In the genomic region with DNA sequence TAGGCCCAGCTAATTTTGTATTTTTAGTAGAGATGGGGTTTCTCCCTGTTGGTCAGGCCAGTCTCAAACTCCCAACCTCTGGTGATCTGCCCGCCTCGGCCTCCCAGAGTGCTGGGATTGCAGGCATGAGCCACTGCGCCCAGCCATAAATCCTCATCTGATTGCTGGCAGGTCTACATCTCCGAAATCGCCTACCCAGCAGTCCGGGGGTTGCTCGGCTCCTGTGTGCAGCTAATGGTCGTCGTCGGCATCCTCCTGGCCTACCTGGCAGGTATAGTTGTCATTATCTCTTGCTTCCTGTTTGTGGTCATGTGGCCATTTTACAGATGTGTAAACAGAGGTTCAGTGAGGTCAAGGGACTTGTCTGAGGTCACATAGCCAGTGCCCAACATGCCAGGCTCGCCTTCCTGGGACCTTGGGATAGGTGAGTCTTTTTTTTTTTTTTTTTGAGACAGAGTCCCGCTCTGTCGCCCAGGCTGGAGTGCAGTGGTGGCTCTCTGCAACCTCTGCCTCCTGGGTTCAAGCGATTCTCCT, we compare ENCODE assay signal across 17 cellular contexts. TPM values are rescaled to one million over a fixed set of nuclear protein-coding genes. Genes with fewer than 3 reads are reported as not detected.
DNase-seq lines count a peak whose midpoint lies in the region; ATAC-seq and TF ChIP-seq lines count a peak whose summit lies in the region.
"Had no signal": no experiment of that assay in that cellular context is flagged by ENCODE, and none has a peak within 500 bp of the region (broad histone marks: within the 10 kb centered on the region; RNA-seq: fewer than 3 reads in every experiment).

No MANE protein-coding gene starts in this region.

- H3K27ac ChIP-seq in IMR-90 (ENCODE audit: insufficient read depth, low read length) (no peak overlapping the region), WERI-Rb-1 (no peak overlapping the region), spleen (no peak overlapping the region)
- H3K27ac ChIP-seq: A549, C4-2B, GM23248 had no signal

- peaks cover 0 to 13% of the 10 kb centered on the region in 2 experiments; a peak in 2 of 4 replicates for H3K79me1 ChIP-seq in IMR-90 (ENCODE audit: low read depth in 1 of 2, low read length in 2 of 2)

- intact Hi-C loops in IMR-90 (cut with micrococcal nuclease) (loop anchor here (10.0 kb wide), 1 partner anchor 115 kb away; no protein-coding TSS in a partner anchor), spleen (cut with DNase I; ENCODE audit: low total_unique reads) (loop anchor here (10.0 kb wide), 1 partner anchor 175 kb away; no protein-coding TSS in a partner anchor)
- intact Hi-C loops in activated CD4-positive, alpha-beta memory T cell treated with anti-CD3 and anti-CD28 coated beads for 36 hours (cut with micrococcal nuclease) = no loop called here

- POLR2A ChIA-PET in IMR-90 (lab: Charles Lee; ENCODE audit: unreplicated experiment) = interaction anchor here (0.7 kb wide), 1 partner anchor 91 kb away, joined by 11 read pairs; no protein-coding TSS in a partner anchor
- POLR2A ChIA-PET in activated CD4-positive, alpha-beta memory T cell treated with anti-CD3 and anti-CD28 coated beads for 36 hours (lab: Charles Lee) = no interaction called here

- TF ChIP-seq POLR2A in IMR-90 (IDR thresholded peaks at IDR 0.05; ENCODE audit: low read depth, low read length) = no peak
- no peak for TF ChIP-seq POLR2A in spleen (IDR thresholded peaks at IDR 0.05)

- no peak overlapping the region for H2AK5ac ChIP-seq in IMR-90 (ENCODE audit: low read depth, low read length)

- H3K27me3 ChIP-seq in IMR-90 (ENCODE audit: control insufficient read depth, insufficient read depth, low read length) (peaks cover 5% of the 10 kb centered on the region; the same call in 1 of the 2 replicates), WERI-Rb-1 (ENCODE audit: insufficient read depth, low read depth, severe bottlenecking) (no peaks in the 10 kb centered on the region), spleen (replicated peaks in 1 of 7) (peaks cover 0 to 32% (median 0%) of the 10 kb centered on the region in 7 donors)
- H3K27me3 ChIP-seq: BE2C had no signal

- no peaks in the 10 kb centered on the region for H3K9me3 ChIP-seq in IMR-90 (ENCODE audit: control insufficient read depth, insufficient read depth, low read length)
- no peaks in the 10 kb centered on the region for H3K9me3 ChIP-seq in WERI-Rb-1 (ENCODE audit: severe bottlenecking)
- no peaks in the 10 kb centered on the region for H3K9me3 ChIP-seq in spleen
- H3K9me3 ChIP-seq: A549, BE2C had no signal

- 95% methylated on average over 4 of the region's 14 CpGs; no CpG with 5 or more reads in 1 of the 2 experiments for WGBS in IMR-90 (ENCODE audit: extremely low coverage in 2 of 2, insufficient read length in 1 of 2), 2 experiments
- 94 to 99% (median 96%) methylated on average over 12 to 14 of the region's 14 CpGs for WGBS in spleen, 5 donors

- no peak overlapping the region for H4K5ac ChIP-seq in IMR-90 (ENCODE audit: low read depth, low read length)

- H3K27me3 Mint-ChIP-seq in immature natural killer cell (ENCODE audit: low read depth in 3 of 3) = peaks cover 3 to 18% (median 7%) of the 10 kb centered on the region in 3 donors
- H3K27me3 Mint-ChIP-seq in activated CD4-positive, alpha-beta memory T cell treated with anti-CD3 and anti-CD28 coated beads for 36 hours = peaks cover 45% of the 10 kb centered on the region
- H3K27me3 Mint-ChIP-seq: IgD-negative memory B cell had no signal

- H3K56ac ChIP-seq in IMR-90 (ENCODE audit: extremely low read depth, insufficient read depth, low read length) = no peak overlapping the region

- no peak overlapping the region for H2BK20ac ChIP-seq in IMR-90 (ENCODE audit: low read depth, low read length)

- peaks cover 0 to 4% (median 0%) of the 10 kb centered on the region in 3 donors for H3K36me3 Mint-ChIP-seq in immature natural killer cell
- H3K36me3 Mint-ChIP-seq in activated CD4-positive, alpha-beta memory T cell treated with anti-CD3 and anti-CD28 coated beads for 36 hours = no peaks in the 10 kb centered on the region
- H3K36me3 Mint-ChIP-seq: CD4-positive, alpha-beta memory T cell had no signal

- no peak for TF ChIP-seq RAD21 in IMR-90 (IDR thresholded peaks at IDR 0.05; ENCODE audit: low read length)

- CTCF ChIA-PET in IMR-90 (lab: Yijun Ruan, JAX) = no interaction called here
- CTCF ChIA-PET in activated CD4-positive, alpha-beta memory T cell treated with anti-CD3 and anti-CD28 coated beads for 36 hours (lab: Charles Lee) = interaction anchor here (1.5 kb wide), 1 partner anchor 88 kb away, joined by 5 read pairs; no protein-coding TSS in a partner anchor

- H3K9ac ChIP-seq in IMR-90 (ENCODE audit: low read depth, low read length) = no peak overlapping the region
- H3K9ac ChIP-seq: GM23248 had no signal

- H4K20me1 ChIP-seq in IMR-90 (ENCODE audit: insufficient read depth, low read length) = peaks cover 6% of the 10 kb centered on the region; the same call in 1 of the 2 replicates

- H3K4me1 ChIP-seq in IMR-90 (ENCODE audit: control insufficient read depth, insufficient read depth, low read length) (peaks cover 2% of the 10 kb centered on the region; the same call in 1 of the 2 replicates), spleen (peaks cover 6 to 35% (median 24%) of the 10 kb centered on the region in 6 donors)

- no peak for DNase-seq in IMR-90
- peak; percentile 5 for DNase-seq in WERI-Rb-1
- no peak for DNase-seq in immature natural killer cell
- peak; percentile 58 for DNase-seq in spleen
- DNase-seq in activated CD4-positive, alpha-beta memory T cell treated with anti-CD3 and anti-CD28 coated beads for 36 hours = no peak
- DNase-seq: BE2C; CD4-positive, alpha-beta memory T cell; COR-L47; DND-41; GDM1; GM23248; H7 had no signal

- peaks cover 12 to 19% of the 10 kb centered on the region in 2 donors for H3K4me1 Mint-ChIP-seq in immature natural killer cell
- H3K4me1 Mint-ChIP-seq in activated CD4-positive, alpha-beta memory T cell treated with anti-CD3 and anti-CD28 coated beads for 36 hours (ENCODE audit: low read depth) = peaks cover 16% of the 10 kb centered on the region

- H3K27ac Mint-ChIP-seq in immature natural killer cell = no peak overlapping the region
- no peak overlapping the region for H3K27ac Mint-ChIP-seq in activated CD4-positive, alpha-beta memory T cell treated with anti-CD3 and anti-CD28 coated beads for 36 hours
- H3K27ac Mint-ChIP-seq: IgD-negative memory B cell had no signal

- no peak overlapping the region for H3K18ac ChIP-seq in IMR-90 (ENCODE audit: low read depth, low read length)

- H2AK9ac ChIP-seq in IMR-90 (replicated peaks; ENCODE audit: low read depth, low read length, poor library complexity) = peak overlapping the region; percentile 36

- no peak overlapping the region for H2BK15ac ChIP-seq in IMR-90 (ENCODE audit: low read depth, low read length)

- peaks cover 3% of the 10 kb centered on the region; the same call in 1 of the 2 replicates for H3K9me1 ChIP-seq in IMR-90 (ENCODE audit: insufficient read depth, low read length)

- H3K4me3 ChIP-seq in IMR-90 (ENCODE audit: insufficient read depth, low read depth, low read length) = no peak overlapping the region
- H3K4me3 ChIP-seq in WERI-Rb-1 (ENCODE audit: low read depth, low read length) = no peak overlapping the region
- no peak overlapping the region for H3K4me3 ChIP-seq in spleen
- H3K4me3 ChIP-seq: A549, GM23248 had no signal

- ATAC-seq in IMR-90 (ENCODE audit: low read depth) = no peak
- ATAC-seq in GM21360 (IDR thresholded peaks at IDR 0.05; ENCODE audit: unreplicated experiment) = no peak
- no peak for ATAC-seq in HG03565 (IDR thresholded peaks at IDR 0.05; ENCODE audit: unreplicated experiment)
- ATAC-seq: A549 had no signal

- no peak overlapping the region for H4K8ac ChIP-seq in IMR-90 (ENCODE audit: low read depth in 2 of 2, low read length in 2 of 2)

- H2AFZ ChIP-seq in IMR-90 (replicated peaks; ENCODE audit: low read length, poor library complexity) = no peak overlapping the region
- H2AFZ ChIP-seq: GM23248 had no signal

- BruUV-seq in IMR-90 (replicated peaks; lab: Mats Ljungman, UMichigan) = no TSS peak

- peak overlapping the region in 3 of 5 donors; percentile 18 to 55 (median 38) for H3K4me3 Mint-ChIP-seq in immature natural killer cell
- no peak overlapping the region for H3K4me3 Mint-ChIP-seq in activated CD4-positive, alpha-beta memory T cell treated with anti-CD3 and anti-CD28 coated beads for 36 hours

- no peak overlapping the region for H2BK120ac ChIP-seq in IMR-90 (ENCODE audit: low read depth, low read length)

- H3K36me3 ChIP-seq in IMR-90 (ENCODE audit: control insufficient read depth, insufficient read depth, low read length) (peaks cover 1% of the 10 kb centered on the region; the same call in 1 of the 2 replicates), WERI-Rb-1 (peaks cover 70% of the 10 kb centered on the region), spleen (peaks cover 0 to 50% (median 12%) of the 10 kb centered on the region in 6 donors)

- H3K23ac ChIP-seq in IMR-90 (ENCODE audit: low read depth, low read length) = no peak overlapping the region

- TF ChIP-seq CTCF in IMR-90 (conservative IDR thresholded peaks at IDR 0.05; ENCODE audit: low read depth, low read length) = no peak
- no peak for TF ChIP-seq CTCF in WERI-Rb-1 (IDR thresholded peaks at IDR 0.05; ENCODE audit: low read depth, low read length)
- no peak for TF ChIP-seq CTCF in spleen (IDR thresholded peaks at IDR 0.05 in 8 of 11, conservative IDR thresholded peaks at IDR 0.05 in 3 of 11)

- H2BK5ac ChIP-seq in IMR-90 (ENCODE audit: low read depth, low read length, poor library complexity, severe bottlenecking) = no peak overlapping the region

- no peak overlapping the region for H3K14ac ChIP-seq in IMR-90 (replicated peaks; ENCODE audit: low read depth, low read length)

- no peak overlapping the region for H3K4ac ChIP-seq in IMR-90 (ENCODE audit: low read depth, low read length)

- no peak overlapping the region for H3K4me2 ChIP-seq in IMR-90 (ENCODE audit: low read depth, low read length)
- H3K4me2 ChIP-seq: A549 had no signal

- H4K91ac ChIP-seq in IMR-90 (ENCODE audit: insufficient read depth, low read depth, low read length) = no peak overlapping the region

- H3K9me3 Mint-ChIP-seq in immature natural killer cell = no peaks in the 10 kb centered on the region
- no peaks in the 10 kb centered on the region for H3K9me3 Mint-ChIP-seq in activated CD4-positive, alpha-beta memory T cell treated with anti-CD3 and anti-CD28 coated beads for 36 hours
- H3K9me3 Mint-ChIP-seq: CD4-positive, alpha-beta memory T cell; IgD-negative memory B cell had no signal

- in situ Hi-C loops in IMR-90 (cut with MboI; ENCODE audit: low sequenced_read_pairs) = loop anchor here (5.0 to 25.0 kb wide), 2 partner anchors 183 to 463 kb away; no protein-coding TSS in a partner anchor

- dilution Hi-C loops in IMR-90 (cut with HindIII; ENCODE audit: low sequenced_read_pairs, unreplicated experiment) = no loop called here

RNA-seq across cellular contexts. Expression of gene SLC2A8, which starts 2.8 kb away (rescaled TPM):
- total RNA-seq in IMR-90 (2012; rRNA removed) (6.4 and 9.0 TPM in 2 replicates), spleen (10 to 100 TPM; 16.8 to 32.0 (median 23.0) TPM)
- polyA plus RNA-seq in IMR-90 (2012; rRNA removed) (12.0 and 13.2 TPM in 2 replicates), immature natural killer cell (10 to 100 TPM; 11.2 to 14.5 (median 12.7) TPM), spleen (10 to 100 TPM; 10.0 to 18.3 (median 14.5) TPM)
- polyA plus RNA-seq in IMR-90 (2012; cell fraction: cytosol; rRNA removed) = 4.0 and 12.6 TPM in 2 replicates
- polyA plus RNA-seq in IMR-90 (2012; cell fraction: nucleus; rRNA removed; ENCODE audit: low replicate concordance) = 17.6 and 48.8 TPM in 2 replicates
- 1 to 10 TPM; 3.2 to 4.6 TPM for total RNA-seq in activated CD4-positive, alpha-beta memory T cell treated with anti-CD3 and anti-CD28 coated beads for 36 hours

RNA-seq across cellular contexts. Expression of gene ZNF79, which starts 24.4 kb away (rescaled TPM):
- 13.9 and 15.4 TPM in 2 replicates for total RNA-seq in IMR-90 (2012; rRNA removed)
- 5.3 and 5.6 TPM in 2 replicates for polyA plus RNA-seq in IMR-90 (2012; rRNA removed)
- polyA plus RNA-seq in IMR-90 (2012; cell fraction: cytosol; rRNA removed) = 2.4 and 4.0 TPM in 2 replicates
- polyA plus RNA-seq in IMR-90 (2012; cell fraction: nucleus; rRNA removed; ENCODE audit: low replicate concordance) = 9.5 and 14.4 TPM in 2 replicates
- 10 to 100 TPM in 1 of 3 donors, 1 to 10 TPM in 2; 4.0 to 10.9 (median 5.1) TPM for polyA plus RNA-seq in immature natural killer cell
- total RNA-seq in spleen = 10 to 100 TPM; 10.4 to 14.7 (median 12.7) TPM
- 1 to 10 TPM; 2.3 to 4.1 (median 3.8) TPM for polyA plus RNA-seq in spleen
- 1 to 10 TPM; 9.3 to 9.7 TPM for total RNA-seq in activated CD4-positive, alpha-beta memory T cell treated with anti-CD3 and anti-CD28 coated beads for 36 hours

RNA-seq across cellular contexts. Expression of gene RPL12, which starts 51.4 kb away (rescaled TPM):
- total RNA-seq in IMR-90 (2012; rRNA removed) (1,864 and 2,290 TPM in 2 replicates), spleen (1,000 to 10,000 TPM; 1,013 to 2,248 (median 1,247) TPM)
- polyA plus RNA-seq in IMR-90 (2012; rRNA removed) (2,087 and 2,379 TPM in 2 replicates), immature natural killer cell (100 to 1,000 TPM; 517 to 724 (median 686) TPM), spleen (1,000 to 10,000 TPM; 5,054 to 9,017 (median 7,616) TPM)
- polyA plus RNA-seq in IMR-90 (2012; cell fraction: cytosol; rRNA removed) = 1,664 and 3,657 TPM in 2 replicates
- polyA plus RNA-seq in IMR-90 (2012; cell fraction: nucleus; rRNA removed; ENCODE audit: low replicate concordance) = 762 and 905 TPM in 2 replicates
- 1,000 to 10,000 TPM; 2,267 to 2,331 TPM for total RNA-seq in activated CD4-positive, alpha-beta memory T cell treated with anti-CD3 and anti-CD28 coated beads for 36 hours

RNA-seq across cellular contexts. Expression of gene LRSAM1, which starts 51.5 kb away (rescaled TPM):
- total RNA-seq in IMR-90 (2012; rRNA removed) (3.0 and 3.3 TPM in 2 replicates), spleen (10 to 100 TPM; 18.3 to 29.7 (median 24.5) TPM)
- polyA plus RNA-seq in IMR-90 (2012; rRNA removed) (8.0 and 9.3 TPM in 2 replicates), immature natural killer cell (1 to 10 TPM; 2.7 to 6.4 (median 4.4) TPM), spleen (10 to 100 TPM; 13.5 to 32.1 (median 26.0) TPM)
- 8.0 and 10.1 TPM in 2 replicates for polyA plus RNA-seq in IMR-90 (2012; cell fraction: cytosol; rRNA removed)
- polyA plus RNA-seq in IMR-90 (2012; cell fraction: nucleus; rRNA removed; ENCODE audit: low replicate concordance) = 29.5 and 53.3 TPM in 2 replicates
- 10 to 100 TPM; 19.7 to 20.9 TPM for total RNA-seq in activated CD4-positive, alpha-beta memory T cell treated with anti-CD3 and anti-CD28 coated beads for 36 hours

Comparison
In these comparisons a context has a peak if more than half of its experiments do, and no peak if none do; other contexts are left out.
1. DNase-seq: peak in WERI-Rb-1 (single experiment) and spleen (single experiment); none in IMR-90 (single experiment), immature natural killer cell (0 of 3) and activated CD4-positive, alpha-beta memory T cell treated with anti-CD3 and anti-CD28 coated beads for 36 hours (single experiment).